Comparison of ENCODE assay signal across 8 cellular contexts in genomic region chr18:26225915-26226228, GRCh38. TPM values are rescaled to one million over a fixed set of nuclear protein-coding genes. Genes with fewer than 3 reads are reported as not detected.
DNase-seq lines count a peak whose midpoint lies in the region; ATAC-seq and TF ChIP-seq lines count a peak whose summit lies in the region.

No MANE protein-coding gene starts in this region.

- H4K20me1 ChIP-seq in OCI-LY3 (ENCODE audit: insufficient read depth, low read length) (peaks cover 21% of the 10 kb centered on the region; the same call in 1 of the 2 replicates), osteoblast (ENCODE audit: insufficient read depth, low read length) (no peaks in the 10 kb centered on the region)

- peak overlapping the region; percentile 91 to 97 (median 95) for H3K4me3 Mint-ChIP-seq in CD4-positive, alpha-beta memory T cell
- H3K4me3 Mint-ChIP-seq in endodermal cell, result peak overlapping the region; percentile 79

- peak overlapping the region; percentile 91 to 98 (median 98) for H3K27ac Mint-ChIP-seq in CD4-positive, alpha-beta memory T cell
- peak overlapping the region; percentile 97 for H3K27ac Mint-ChIP-seq in endodermal cell

- no peaks in the 10 kb centered on the region for H3K27me3 Mint-ChIP-seq in CD4-positive, alpha-beta memory T cell
- peaks cover 9% of the 10 kb centered on the region for H3K27me3 Mint-ChIP-seq in endodermal cell (ENCODE audit: insufficient read depth)

- H3K79me2 ChIP-seq in OCI-LY3 (ENCODE audit: low read length) (peaks cover 41% of the 10 kb centered on the region), osteoblast (ENCODE audit: insufficient read depth, low read length) (no peaks in the 10 kb centered on the region)

- peaks cover 0 to 9% of the 10 kb centered on the region in 2 donors for H3K36me3 Mint-ChIP-seq in CD4-positive, alpha-beta memory T cell
- H3K36me3 Mint-ChIP-seq in endodermal cell (ENCODE audit: low read depth), result no peaks in the 10 kb centered on the region

- no peaks in the 10 kb centered on the region for H3K9me3 Mint-ChIP-seq in CD4-positive, alpha-beta memory T cell
- peaks cover 2% of the 10 kb centered on the region for H3K9me3 Mint-ChIP-seq in endodermal cell

- H2AFZ ChIP-seq in OCI-LY3 (ENCODE audit: low read depth, low read length), result peak overlapping the region; percentile 100
- H2AFZ ChIP-seq in osteoblast (ENCODE audit: low read length), result peak overlapping the region; percentile 89

- H3K4me3 ChIP-seq in CD4-positive, alpha-beta memory T cell (ENCODE audit: low read length in 2 of 2), result peak overlapping the region; percentile 13 to 71
- H3K4me3 ChIP-seq in OCI-LY3 (ENCODE audit: low read length) (peak overlapping the region; percentile 84), endodermal cell (ENCODE audit: low read length) (peak overlapping the region; percentile 85), osteoblast (ENCODE audit: insufficient read depth, low read length) (peak overlapping the region; percentile 86)

- H3K9ac ChIP-seq in OCI-LY3 (ENCODE audit: low read length), result peak overlapping the region; percentile 72
- H3K9ac ChIP-seq in endodermal cell (ENCODE audit: extremely low read depth, low read length, poor library complexity, severe bottlenecking), result peak overlapping the region; percentile 77

- CTCF ChIA-PET in CD4-positive, alpha-beta memory T cell (lab: Charles Lee; ENCODE audit: partially characterized antibody), result no interaction called here

- H3K27me3 ChIP-seq in CD4-positive, alpha-beta memory T cell (ENCODE audit: insufficient read depth, low read length), result no peaks in the 10 kb centered on the region
- peaks cover 14% of the 10 kb centered on the region; the same call in 1 of the 2 replicates for H3K27me3 ChIP-seq in OCI-LY3 (ENCODE audit: low read depth, low read length)
- no peaks in the 10 kb centered on the region for H3K27me3 ChIP-seq in endodermal cell (ENCODE audit: control insufficient read depth, insufficient read depth, low read length, poor library complexity, severe bottlenecking)
- H3K27me3 ChIP-seq in osteoblast (ENCODE audit: insufficient read depth, low read length), result no peaks in the 10 kb centered on the region

- no peaks in the 10 kb centered on the region for H3K9me3 ChIP-seq in CD4-positive, alpha-beta memory T cell (ENCODE audit: control insufficient read depth in 1 of 2, low read length in 2 of 2)
- no peaks in the 10 kb centered on the region for H3K9me3 ChIP-seq in OCI-LY3 (ENCODE audit: insufficient read depth, low read length)
- H3K9me3 ChIP-seq in endodermal cell (ENCODE audit: control insufficient read depth, low read length), result no peaks in the 10 kb centered on the region
- H3K9me3 ChIP-seq in osteoblast (ENCODE audit: low read depth, low read length), result no peaks in the 10 kb centered on the region

- H3K36me3 ChIP-seq in CD4-positive, alpha-beta memory T cell (ENCODE audit: insufficient read depth, low read length), result no peaks in the 10 kb centered on the region
- H3K36me3 ChIP-seq in OCI-LY3 (replicated peaks; ENCODE audit: low read depth, low read length) (peaks cover 3% of the 10 kb centered on the region), endodermal cell (ENCODE audit: control insufficient read depth, insufficient read depth, low read length) (no peaks in the 10 kb centered on the region), osteoblast (ENCODE audit: insufficient read depth, low read length) (no peaks in the 10 kb centered on the region)

- DNase-seq in CD4-positive, alpha-beta memory T cell, result no peak
- DNase-seq in endodermal cell, result no peak
- no peak for DNase-seq in osteoblast (ENCODE audit: insufficient read length, low spot score, missing footprints)
- no peak for DNase-seq in RPMI8226
- no peak for DNase-seq in NCI-H345 treated with DMSO at 0.1 percent for 48 hours (lab: John Stamatoyannopoulos, UW; ENCODE audit: unreplicated experiment)
- no peak for DNase-seq in 8988T

- peak overlapping the region; percentile 96 for H3K4me2 ChIP-seq in OCI-LY3 (ENCODE audit: low read length)
- H3K4me2 ChIP-seq in osteoblast (ENCODE audit: insufficient read depth, low read length), result peak overlapping the region; percentile 93

- no peak for ATAC-seq in GM21447 (IDR thresholded peaks at IDR 0.05; ENCODE audit: unreplicated experiment)

- peaks cover 28% of the 10 kb centered on the region for H3K4me1 ChIP-seq in CD4-positive, alpha-beta memory T cell (ENCODE audit: insufficient read depth, low read length)
- H3K4me1 ChIP-seq in OCI-LY3 (ENCODE audit: low read length), result peaks cover 18% of the 10 kb centered on the region
- H3K4me1 ChIP-seq in endodermal cell (ENCODE audit: control insufficient read depth, insufficient read depth, low read length), result peaks cover 4% of the 10 kb centered on the region
- peaks cover 4% of the 10 kb centered on the region for H3K4me1 ChIP-seq in osteoblast (ENCODE audit: insufficient read depth, low read length)

- TF ChIP-seq CTCF in OCI-LY3 (IDR thresholded peaks at IDR 0.05; ENCODE audit: low read depth, low read length) (no peak), endodermal cell (conservative IDR thresholded peaks at IDR 0.05) (no peak), osteoblast (IDR thresholded peaks at IDR 0.05; ENCODE audit: extremely low read depth, low read depth, low read length) (no peak)

- WGBS in endodermal cell (ENCODE audit: insufficient coverage in 1 of 2, insufficient read length in 1 of 2), 2 experiments, result 41 to 56% methylated on average over 6 to 8 of the region's 8 CpGs

- POLR2A ChIA-PET in CD4-positive, alpha-beta memory T cell (lab: Charles Lee; ENCODE audit: partially characterized antibody), result interaction anchor here (1.0 to 3.5 kb wide), 6 partner anchors 10 to 136 kb away, joined by 3 to 37 read pairs (median 6); partner anchors contain the start of genes PSMA8 and SS18

- peaks cover 19 to 42% (median 26%) of the 10 kb centered on the region in 4 donors for H3K4me1 Mint-ChIP-seq in CD4-positive, alpha-beta memory T cell
- peaks cover 22% of the 10 kb centered on the region for H3K4me1 Mint-ChIP-seq in endodermal cell

- intact Hi-C loops in CD4-positive, alpha-beta memory T cell (cut with micrococcal nuclease), result loop anchor here (1.0 kb wide), 2 partner anchors 11 to 136 kb away; partner anchors contain the start of gene SS18

- H3K27ac ChIP-seq in CD4-positive, alpha-beta memory T cell (ENCODE audit: low read depth, low read length), result peak overlapping the region; percentile 80
- H3K27ac ChIP-seq in OCI-LY3 (ENCODE audit: low read length) (peak overlapping the region; percentile 14; the same call in 1 of the 2 replicates), endodermal cell (ENCODE audit: low read depth, low read length) (no peak overlapping the region), osteoblast (ENCODE audit: low read depth, low read length) (peak overlapping the region; percentile 10)

RNA-seq across cellular contexts. Expression of gene TAF4B, which starts 0.4 kb away (rescaled TPM):
- 1 to 10 TPM; 7.2 to 8.1 TPM for total RNA-seq in CD4-positive, alpha-beta memory T cell
- 1 to 10 TPM; 4.9 to 6.8 TPM for polyA plus RNA-seq in CD4-positive, alpha-beta memory T cell
- total RNA-seq in endodermal cell (1 to 10 TPM; 6.9 to 7.7 TPM), osteoblast (4.7 and 5.1 TPM in 2 replicates)
- 3.5 TPM for polyA plus RNA-seq in endodermal cell (2013, experiment 1 of 2)
- 3.2 TPM for polyA plus RNA-seq in endodermal cell (2013, experiment 2 of 2)
